In genomic region chr10:125742465-125742864, GRCh38 we compare ENCODE assay signal across 19 cellular contexts. TPM values are rescaled to one million over a fixed set of nuclear protein-coding genes. Genes with fewer than 3 reads are reported as not detected.
DNase-seq lines count a peak whose midpoint lies in the region; ATAC-seq and TF ChIP-seq lines count a peak whose summit lies in the region.
"Had no signal": no experiment of that assay in that cellular context is flagged by ENCODE, and none has a peak within 500 bp of the region (broad histone marks: within the 10 kb centered on the region; RNA-seq: fewer than 3 reads in every experiment).

No MANE protein-coding gene starts in this region.

- H2BK120ac ChIP-seq in mesenchymal stem cell (ENCODE audit: low read depth, low read length): no peak overlapping the region

- no peak overlapping the region for H2AK5ac ChIP-seq in mesenchymal stem cell (ENCODE audit: low read length, severe bottlenecking)

- intact Hi-C loops in body of pancreas (cut with DNase I): no loop called here
- intact Hi-C loops in left cardiac atrium (cut with DNase I): no loop called here

- H2BK5ac ChIP-seq in mesenchymal stem cell (ENCODE audit: low read depth, low read length, poor library complexity, severe bottlenecking): no peak overlapping the region

- TF ChIP-seq POLR2A in body of pancreas (IDR thresholded peaks at IDR 0.05) (no peak), GM18505 (IDR thresholded peaks at IDR 0.05; ENCODE audit: borderline replicate concordance, extremely low read depth, insufficient read depth, insufficient read length) (no peak)

- H3K27ac ChIP-seq in DND-41 (ENCODE audit: low read length) (no peak overlapping the region), body of pancreas (no peak overlapping the region), mesenchymal stem cell (ENCODE audit: low read length, poor library complexity, severe bottlenecking) (no peak overlapping the region)
- H3K27ac ChIP-seq: gastroesophageal sphincter had no signal

- peaks cover 5% of the 10 kb centered on the region; the same call in 1 of the 2 replicates for H4K20me1 ChIP-seq in DND-41 (ENCODE audit: insufficient read depth, low read length)

- H3K9me3 ChIP-seq in DND-41 (ENCODE audit: insufficient read depth, low read length, severe bottlenecking) (no peaks in the 10 kb centered on the region), body of pancreas (no peaks in the 10 kb centered on the region), mesenchymal stem cell (ENCODE audit: control insufficient read depth, low read length) (no peaks in the 10 kb centered on the region)
- H3K9me3 ChIP-seq: gastroesophageal sphincter had no signal

- no peak overlapping the region for H3K4me2 ChIP-seq in DND-41 (ENCODE audit: insufficient read depth, low read length)
- no peak overlapping the region for H3K4me2 ChIP-seq in mesenchymal stem cell (ENCODE audit: low read length, poor library complexity, severe bottlenecking)

- no peaks in the 10 kb centered on the region for H3K27me3 ChIP-seq in DND-41 (ENCODE audit: insufficient read depth, low read length, poor library complexity)
- H3K27me3 ChIP-seq in body of pancreas: no peaks in the 10 kb centered on the region
- no peaks in the 10 kb centered on the region for H3K27me3 ChIP-seq in mesenchymal stem cell (ENCODE audit: control insufficient read depth in 1 of 2, insufficient read depth in 1 of 2, low read length in 2 of 2)
- H3K27me3 ChIP-seq: gastroesophageal sphincter had no signal

- H2AFZ ChIP-seq in DND-41 (ENCODE audit: low read depth, low read length) (no peak overlapping the region), mesenchymal stem cell (ENCODE audit: low read depth, low read length) (no peak overlapping the region)

- DNase-seq in DND-41 (no peak), M059J (ENCODE audit: low read depth) (peak; percentile 1), body of pancreas (no peak), mesenchymal stem cell (peak; percentile 7), kidney tubule cell (ENCODE audit: low spot score) (no peak), left cardiac atrium (no peak), NCI-H510A treated with DMSO at 0.1 percent for 48 hours (lab: John Stamatoyannopoulos, UW) (no peak)
- DNase-seq: activated CD4-positive, alpha-beta T cell treated with anti-CD3 and anti-CD28 coated beads for 36 hours; activated effector memory CD4-positive, alpha-beta T cell treated with Interleukin-2 at 50 U/mL for 16 hours; COR-L47; NCI-H2227 treated with DMSO at 0.1 percent for 48 hours; stimulated activated CD4-positive, alpha-beta T cell treated with anti-CD3 and anti-CD28 coated beads, Interleukin-2, amount 100 ng/mL, for 24 hours; stimulated activated naive CD4-positive, alpha-beta T cell had no signal

- TF ChIP-seq CTCF in DND-41 (IDR thresholded peaks at IDR 0.05; ENCODE audit: borderline replicate concordance, extremely low read depth, low read length, poor library complexity, severe bottlenecking) (peak; percentile 19), body of pancreas (IDR thresholded peaks at IDR 0.05) (peak in 4 of 7 experiments; percentile 6 to 13 (median 9))

- H3K4me1 ChIP-seq in DND-41 (ENCODE audit: insufficient read depth, low read length): no peaks in the 10 kb centered on the region
- H3K4me1 ChIP-seq in body of pancreas: no peaks in the 10 kb centered on the region
- no peaks in the 10 kb centered on the region for H3K4me1 ChIP-seq in mesenchymal stem cell (ENCODE audit: control insufficient read depth, insufficient read depth, low read depth, low read length)
- H3K4me1 ChIP-seq: gastroesophageal sphincter had no signal

- ATAC-seq in DND-41 (ENCODE audit: insufficient read depth, low read depth) (no peak), body of pancreas (no peak), GM18505 (IDR thresholded peaks at IDR 0.05; ENCODE audit: unreplicated experiment) (no peak), left cardiac atrium (no peak)
- ATAC-seq: activated CD4-positive, alpha-beta T cell treated with anti-CD3 and anti-CD28 coated beads for 36 hours; gastroesophageal sphincter; left lobe of liver; Right ventricle myocardium inferior had no signal

- H4K91ac ChIP-seq in mesenchymal stem cell (ENCODE audit: low read length): no peak overlapping the region

- H3K4me3 ChIP-seq in DND-41 (ENCODE audit: low read depth in 1 of 2, low read length in 2 of 2): no peak overlapping the region
- no peak overlapping the region for H3K4me3 ChIP-seq in body of pancreas
- no peak overlapping the region for H3K4me3 ChIP-seq in mesenchymal stem cell (ENCODE audit: insufficient read depth in 1 of 2, low read depth in 1 of 2, low read length in 2 of 2)
- H3K4me3 ChIP-seq: gastroesophageal sphincter had no signal

- no peak overlapping the region for H2BK12ac ChIP-seq in mesenchymal stem cell (ENCODE audit: low read length in 2 of 2)

- H4K8ac ChIP-seq in mesenchymal stem cell (ENCODE audit: low read length): no peak overlapping the region

- no peak overlapping the region for H2BK15ac ChIP-seq in mesenchymal stem cell (ENCODE audit: low read depth, poor library complexity, severe bottlenecking)

- no peak overlapping the region for H3K14ac ChIP-seq in mesenchymal stem cell (ENCODE audit: low read length in 2 of 2)

- H3K79me2 ChIP-seq in DND-41 (ENCODE audit: insufficient read depth, low read length): no peaks in the 10 kb centered on the region

- H3K9ac ChIP-seq in DND-41 (ENCODE audit: low read depth, low read length) (no peak overlapping the region), mesenchymal stem cell (ENCODE audit: low read length) (no peak overlapping the region)

- 39 to 50% methylated on average over 2 of the region's 2 CpGs for WGBS in body of pancreas, 2 donors
- no CpG with 5 or more reads among the region's 2 CpGs for WGBS in mesenchymal stem cell

- no peak overlapping the region for H3K23ac ChIP-seq in mesenchymal stem cell (ENCODE audit: low read length in 2 of 2)

- no peak overlapping the region for H3K4ac ChIP-seq in mesenchymal stem cell (ENCODE audit: low read depth in 1 of 2, low read length in 2 of 2)

- no peak overlapping the region for H3K18ac ChIP-seq in mesenchymal stem cell (ENCODE audit: low read depth in 1 of 2, low read length in 2 of 2)

- peaks cover 2% of the 10 kb centered on the region for H3K79me1 ChIP-seq in mesenchymal stem cell (replicated peaks; ENCODE audit: low read length, poor library complexity, severe bottlenecking)

- H3K36me3 ChIP-seq in DND-41 (ENCODE audit: insufficient read depth, low read length): peaks cover 93% of the 10 kb centered on the region
- H3K36me3 ChIP-seq in body of pancreas (replicated peaks in 1 of 2; ENCODE audit: insufficient read depth in 1 of 2, low read depth in 2 of 2): peaks cover 3 to 53% of the 10 kb centered on the region in 2 donors
- peaks cover 34 to 96% of the 10 kb centered on the region in 2 experiments for H3K36me3 ChIP-seq in mesenchymal stem cell (ENCODE audit: control insufficient read depth in 1 of 2, insufficient read depth in 2 of 2, low read depth in 1 of 2, low read length in 2 of 2)

RNA-seq across cellular contexts. Expression of gene EDRF1, which starts 23.0 kb away (rescaled TPM):
- total RNA-seq in M059J (2014; rRNA removed; shearing (Covaris generic)): 19.8 and 30.2 TPM in 2 replicates
- total RNA-seq in body of pancreas (10 to 100 TPM; 22.4 to 29.8 TPM), left cardiac atrium (10 to 100 TPM; 11.7 to 12.7 TPM)
- 12.3 TPM for polyA plus RNA-seq in mesenchymal stem cell (2013, experiment 1 of 2)
- polyA plus RNA-seq in mesenchymal stem cell (2013, experiment 2 of 2): 11.8 TPM

RNA-seq across cellular contexts. Expression of gene MMP21, which starts 33.2 kb away (rescaled TPM):
- total RNA-seq in M059J (2014; rRNA removed; shearing (Covaris generic)): 0.05 TPM in 1 of 2 replicates, not detected in the other
- not detected for total RNA-seq in body of pancreas
- 0.01 TPM for polyA plus RNA-seq in mesenchymal stem cell (2013, experiment 1 of 2)
- not detected for polyA plus RNA-seq in mesenchymal stem cell (2013, experiment 2 of 2)
- under 1 TPM; 0.34 to 0.38 TPM for total RNA-seq in left cardiac atrium
- total RNA-seq: activated CD4-positive, alpha-beta T cell treated with anti-CD3 and anti-CD28 coated beads for 36 hours; omental fat pad; Right ventricle myocardium inferior had no signal
- polyA plus RNA-seq: IgD-negative memory B cell had no signal

RNA-seq across cellular contexts. Expression of gene TEX36, which starts 59.5 kb away (rescaled TPM):
- 0.10 TPM in 1 of 2 replicates, not detected in the other for total RNA-seq in M059J (2014; rRNA removed; shearing (Covaris generic))
- not detected for total RNA-seq in body of pancreas
- not detected for polyA plus RNA-seq in mesenchymal stem cell (2013, experiment 1 of 2)
- not detected for polyA plus RNA-seq in mesenchymal stem cell (2013, experiment 2 of 2)
- not detected for total RNA-seq in left cardiac atrium
- total RNA-seq: activated CD4-positive, alpha-beta T cell treated with anti-CD3 and anti-CD28 coated beads for 36 hours; gastroesophageal sphincter; left lobe of liver; omental fat pad; Right ventricle myocardium inferior had no signal
- polyA plus RNA-seq: IgD-negative memory B cell had no signal

Comparison
In these comparisons a context has a peak if more than half of its experiments do, and no peak if none do; other contexts are left out.
1. DNase-seq: peak in M059J (single experiment) and mesenchymal stem cell (single experiment); none in DND-41 (single experiment), body of pancreas (0 of 4), kidney tubule cell (single experiment), left cardiac atrium (single experiment) and NCI-H510A treated with DMSO at 0.1 percent for 48 hours (single experiment).